ENCODE assay signal across 1 cellular context in the genomic region with DNA sequence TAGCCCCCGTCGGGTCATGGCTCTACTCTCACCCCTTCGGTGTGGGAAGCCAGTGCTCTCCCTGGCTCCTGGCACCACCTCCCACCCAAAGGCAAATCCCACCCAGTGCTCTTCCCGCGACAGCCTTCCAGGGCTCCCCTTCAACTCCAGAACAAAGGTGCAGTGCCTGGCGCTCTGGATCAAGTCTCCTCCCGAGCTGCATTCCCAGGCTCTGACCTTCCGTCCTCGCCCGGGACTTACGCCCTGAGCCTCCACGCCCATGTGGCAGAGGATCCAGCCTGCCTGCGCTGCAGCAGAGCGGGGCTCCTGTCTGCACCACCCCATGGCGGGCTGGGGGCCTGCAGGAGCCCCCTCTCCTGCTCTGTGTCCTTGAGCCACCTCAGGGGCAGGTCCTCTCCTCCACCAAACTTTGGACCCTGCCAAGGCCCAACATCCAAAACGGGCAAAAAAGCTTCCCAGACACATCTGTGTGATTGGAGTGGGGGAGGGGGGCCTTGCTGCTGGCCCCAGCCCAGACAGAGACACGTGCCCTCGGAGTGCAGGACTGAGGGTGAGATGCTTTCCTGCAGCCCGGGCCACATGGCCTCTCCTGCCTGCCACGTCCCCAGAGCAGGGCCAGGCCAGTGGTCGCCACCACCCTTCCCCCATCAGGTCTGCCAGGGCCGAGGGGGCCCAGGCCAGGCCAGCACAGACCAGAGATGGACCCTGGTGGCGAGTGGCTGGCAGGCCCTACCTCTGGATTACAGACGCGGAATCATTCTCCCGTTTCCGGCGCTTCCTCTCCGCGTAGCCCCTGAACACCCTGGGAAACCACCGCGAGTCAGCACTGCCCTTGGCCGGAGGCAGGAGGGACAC.
TF ChIP-seq lines count a peak whose summit lies in the region.

No MANE protein-coding gene starts in this region.

TF ChIP-seq in HepG2, 621 proteins besides CTCF, POLR2A, EP300 and RAD21 (continues in another document):
- peak; percentile 53; the same call in 1 of the 2 replicates for TF ChIP-seq ZMYM3 (CRISPR knock-in tag; IDR thresholded peaks at IDR 0.05)
- TF ChIP-seq DMAP1 (CRISPR knock-in tag; IDR thresholded peaks at IDR 0.05) = peak; percentile 96
- TF ChIP-seq HOXD1 (CRISPR knock-in tag; IDR thresholded peaks at IDR 0.05) = peak; percentile 55
- no peak for TF ChIP-seq SRSF9 (IDR thresholded peaks at IDR 0.05; ENCODE audit: borderline replicate concordance, insufficient read depth, low read depth, low read length, poor library complexity, severe bottlenecking)
- TF ChIP-seq ARID2 (CRISPR knock-in tag; IDR thresholded peaks at IDR 0.05; ENCODE audit: borderline replicate concordance) = peak; percentile 84; the same call in 1 of the 2 replicates
- peak; percentile 64 for TF ChIP-seq ASH2L (IDR thresholded peaks at IDR 0.05; ENCODE audit: insufficient read length, low read depth, low read length)
- peak; percentile 79 for TF ChIP-seq KMT2B (CRISPR knock-in tag; IDR thresholded peaks at IDR 0.05)
- no peak for TF ChIP-seq ZNF780A (CRISPR knock-in tag; IDR thresholded peaks at IDR 0.05)
- peak; percentile 62; the same call in 1 of the 2 replicates for TF ChIP-seq SP5 (CRISPR knock-in tag; IDR thresholded peaks at IDR 0.05; ENCODE audit: borderline replicate concordance, low read depth)
- TF ChIP-seq ZHX2 (IDR thresholded peaks at IDR 0.05; ENCODE audit: low read depth) = no peak; the same call in 1 of the 2 replicates
- TF ChIP-seq ZHX2 (CRISPR knock-in tag; IDR thresholded peaks at IDR 0.05; ENCODE audit: borderline replicate concordance) = no peak
- TF ChIP-seq BRD4 (CRISPR knock-in tag; IDR thresholded peaks at IDR 0.05) = peak; percentile 80; the same call in 1 of the 2 replicates
- TF ChIP-seq ZNF598 (CRISPR knock-in tag; IDR thresholded peaks at IDR 0.05; ENCODE audit: borderline replicate concordance) = peak; percentile 66
- TF ChIP-seq ZNF816 (CRISPR knock-in tag; IDR thresholded peaks at IDR 0.05; ENCODE audit: borderline replicate concordance) = peak; percentile 55; the same call in 1 of the 2 replicates
- TF ChIP-seq ZNF740 (CRISPR knock-in tag; IDR thresholded peaks at IDR 0.05) = peak; percentile 83
- TF ChIP-seq RFXAP (CRISPR knock-in tag; IDR thresholded peaks at IDR 0.05; ENCODE audit: borderline replicate concordance) = no peak; the same call in 1 of the 2 replicates
- no peak for TF ChIP-seq ZUFSP (CRISPR knock-in tag; IDR thresholded peaks at IDR 0.05; ENCODE audit: borderline replicate concordance)
- TF ChIP-seq IKZF1 (IDR thresholded peaks at IDR 0.05) = no peak
- no peak for TF ChIP-seq ZFP36 (IDR thresholded peaks at IDR 0.05; ENCODE audit: borderline replicate concordance, low read depth, low read length, partially characterized antibody)
- TF ChIP-seq PHF21A (CRISPR knock-in tag; IDR thresholded peaks at IDR 0.05) = peak; percentile 92
- no peak for TF ChIP-seq GRHL1 (CRISPR knock-in tag; conservative IDR thresholded peaks at IDR 0.05)
- peak; percentile 93 for TF ChIP-seq KDM6A (CRISPR knock-in tag; IDR thresholded peaks at IDR 0.05; ENCODE audit: low read depth)
- TF ChIP-seq, protein P1, sequence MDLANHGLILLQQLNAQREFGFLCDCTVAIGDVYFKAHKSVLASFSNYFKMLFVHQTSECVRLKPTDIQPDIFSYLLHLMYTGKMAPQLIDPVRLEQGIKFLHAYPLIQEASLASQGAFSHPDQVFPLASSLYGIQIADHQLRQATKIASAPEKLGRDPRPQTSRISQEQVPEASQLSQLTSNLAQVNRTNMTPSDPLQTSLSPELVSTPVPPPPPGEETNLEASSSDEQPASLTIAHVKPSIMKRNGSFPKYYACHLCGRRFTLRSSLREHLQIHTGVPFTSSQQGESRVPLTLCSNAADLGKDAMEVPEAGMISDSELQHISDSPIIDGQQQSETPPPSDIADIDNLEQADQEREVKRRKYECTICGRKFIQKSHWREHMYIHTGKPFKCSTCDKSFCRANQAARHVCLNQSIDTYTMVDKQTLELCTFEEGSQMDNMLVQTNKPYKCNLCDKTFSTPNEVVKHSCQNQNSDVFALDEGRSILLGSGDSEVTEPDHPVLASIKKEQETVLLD (CRISPR knock-in tag; IDR thresholded peaks at IDR 0.05; ENCODE audit: low read depth) = 0 out of 2 replicates have a peak, but pooled peaks have one; percentile 51
- no peak; the same call in 1 of the 2 replicates for TF ChIP-seq EED (CRISPR knock-in tag; IDR thresholded peaks at IDR 0.05)
- TF ChIP-seq ZNF776 (CRISPR knock-in tag; IDR thresholded peaks at IDR 0.05) = peak; percentile 60; the same call in 1 of the 2 replicates
- TF ChIP-seq, protein P2, sequence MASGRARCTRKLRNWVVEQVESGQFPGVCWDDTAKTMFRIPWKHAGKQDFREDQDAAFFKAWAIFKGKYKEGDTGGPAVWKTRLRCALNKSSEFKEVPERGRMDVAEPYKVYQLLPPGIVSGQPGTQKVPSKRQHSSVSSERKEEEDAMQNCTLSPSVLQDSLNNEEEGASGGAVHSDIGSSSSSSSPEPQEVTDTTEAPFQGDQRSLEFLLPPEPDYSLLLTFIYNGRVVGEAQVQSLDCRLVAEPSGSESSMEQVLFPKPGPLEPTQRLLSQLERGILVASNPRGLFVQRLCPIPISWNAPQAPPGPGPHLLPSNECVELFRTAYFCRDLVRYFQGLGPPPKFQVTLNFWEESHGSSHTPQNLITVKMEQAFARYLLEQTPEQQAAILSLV (CRISPR knock-in tag; IDR thresholded peaks at IDR 0.05; ENCODE audit: borderline replicate concordance) = peak; percentile 95; the same call in 1 of the 2 replicates
- no peak for TF ChIP-seq HNRNPK (IDR thresholded peaks at IDR 0.05; ENCODE audit: low read depth, low read length, poor library complexity, severe bottlenecking)
- TF ChIP-seq RFXANK (CRISPR knock-in tag; IDR thresholded peaks at IDR 0.05) = 0 out of 2 replicates have a peak, but pooled peaks have one; percentile 69
- TF ChIP-seq ZNF253 (CRISPR knock-in tag; IDR thresholded peaks at IDR 0.05; ENCODE audit: borderline replicate concordance) = peak; percentile 90; the same call in 1 of the 2 replicates
- TF ChIP-seq, protein P3, sequence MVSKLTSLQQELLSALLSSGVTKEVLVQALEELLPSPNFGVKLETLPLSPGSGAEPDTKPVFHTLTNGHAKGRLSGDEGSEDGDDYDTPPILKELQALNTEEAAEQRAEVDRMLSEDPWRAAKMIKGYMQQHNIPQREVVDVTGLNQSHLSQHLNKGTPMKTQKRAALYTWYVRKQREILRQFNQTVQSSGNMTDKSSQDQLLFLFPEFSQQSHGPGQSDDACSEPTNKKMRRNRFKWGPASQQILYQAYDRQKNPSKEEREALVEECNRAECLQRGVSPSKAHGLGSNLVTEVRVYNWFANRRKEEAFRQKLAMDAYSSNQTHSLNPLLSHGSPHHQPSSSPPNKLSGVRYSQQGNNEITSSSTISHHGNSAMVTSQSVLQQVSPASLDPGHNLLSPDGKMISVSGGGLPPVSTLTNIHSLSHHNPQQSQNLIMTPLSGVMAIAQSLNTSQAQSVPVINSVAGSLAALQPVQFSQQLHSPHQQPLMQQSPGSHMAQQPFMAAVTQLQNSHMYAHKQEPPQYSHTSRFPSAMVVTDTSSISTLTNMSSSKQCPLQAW (CRISPR knock-in tag; IDR thresholded peaks at IDR 0.05) = peak; percentile 92
- TF ChIP-seq, protein P4, sequence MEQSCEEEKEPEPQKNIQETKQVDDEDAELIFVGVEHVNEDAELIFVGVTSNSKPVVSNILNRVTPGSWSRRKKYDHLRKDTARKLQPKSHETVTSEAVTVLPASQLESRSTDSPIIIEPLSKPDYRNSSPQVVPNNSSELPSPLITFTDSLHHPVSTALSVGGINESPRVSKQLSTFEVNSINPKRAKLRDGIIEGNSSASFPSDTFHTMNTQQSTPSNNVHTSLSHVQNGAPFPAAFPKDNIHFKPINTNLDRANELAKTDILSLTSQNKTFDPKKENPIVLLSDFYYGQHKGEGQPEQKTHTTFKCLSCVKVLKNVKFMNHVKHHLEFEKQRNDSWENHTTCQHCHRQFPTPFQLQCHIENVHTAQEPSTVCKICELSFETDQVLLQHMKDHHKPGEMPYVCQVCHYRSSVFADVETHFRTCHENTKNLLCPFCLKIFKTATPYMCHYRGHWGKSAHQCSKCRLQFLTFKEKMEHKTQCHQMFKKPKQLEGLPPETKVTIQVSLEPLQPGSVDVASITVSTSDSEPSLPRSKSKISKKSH (CRISPR knock-in tag; IDR thresholded peaks at IDR 0.05; ENCODE audit: borderline replicate concordance) = peak; percentile 92
- TF ChIP-seq CENPX (CRISPR knock-in tag; IDR thresholded peaks at IDR 0.05) = no peak
- peak; percentile 62; the same call in 1 of the 2 replicates for TF ChIP-seq ZNF160 (CRISPR knock-in tag; IDR thresholded peaks at IDR 0.05)
- peak; percentile 88 for TF ChIP-seq HDAC1 (CRISPR knock-in tag; IDR thresholded peaks at IDR 0.05)
- no peak for TF ChIP-seq HBP1 (CRISPR knock-in tag; IDR thresholded peaks at IDR 0.05; ENCODE audit: low read depth)
- no peak for TF ChIP-seq ZNF672 (CRISPR knock-in tag; IDR thresholded peaks at IDR 0.05)
- TF ChIP-seq, protein P5, sequence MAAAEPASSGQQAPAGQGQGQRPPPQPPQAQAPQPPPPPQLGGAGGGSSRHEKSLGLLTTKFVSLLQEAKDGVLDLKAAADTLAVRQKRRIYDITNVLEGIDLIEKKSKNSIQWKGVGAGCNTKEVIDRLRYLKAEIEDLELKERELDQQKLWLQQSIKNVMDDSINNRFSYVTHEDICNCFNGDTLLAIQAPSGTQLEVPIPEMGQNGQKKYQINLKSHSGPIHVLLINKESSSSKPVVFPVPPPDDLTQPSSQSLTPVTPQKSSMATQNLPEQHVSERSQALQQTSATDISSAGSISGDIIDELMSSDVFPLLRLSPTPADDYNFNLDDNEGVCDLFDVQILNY (CRISPR knock-in tag; conservative IDR thresholded peaks at IDR 0.05) = no peak
